17 cellular contexts compared by ENCODE assay signal in the genomic region with DNA sequence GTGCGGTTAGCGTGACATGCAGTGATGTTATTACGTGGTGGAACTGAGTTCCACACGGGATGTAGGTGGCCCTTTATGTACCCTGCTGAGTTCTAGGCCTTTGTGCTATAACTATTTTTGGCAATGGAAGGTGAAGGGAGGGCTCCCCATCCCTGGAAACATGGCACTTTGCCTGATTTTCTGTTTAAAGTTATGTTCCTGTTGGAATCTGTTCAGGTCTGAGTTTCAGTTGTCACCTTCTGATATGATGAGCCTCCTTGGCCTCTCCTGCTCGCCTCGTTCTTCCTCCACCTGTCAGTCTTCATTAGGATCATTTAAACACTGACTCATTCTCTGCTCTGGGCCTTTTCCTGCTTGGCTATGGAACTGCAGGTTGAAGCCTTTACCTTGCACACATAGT.
"Had no signal": no experiment of that assay in that cellular context is flagged by ENCODE, and none has a peak within 500 bp of the region (broad histone marks: within the 10 kb centered on the region; RNA-seq: fewer than 3 reads in every experiment).

No MANE protein-coding gene starts in this region.

- H3K27me3 Mint-ChIP-seq: activated CD8-positive, alpha-beta memory T cell treated with anti-CD3 and anti-CD28 coated beads, Interleukin-2, amount 10 ng/mL, durations not matched to agents 7 days and 5 days; naive B cell had no signal

- H3K36me3 ChIP-seq: neutrophil, tibial artery had no signal

- ATAC-seq: activated CD8-positive, alpha-beta memory T cell treated with anti-CD3 and anti-CD28 coated beads, Interleukin-2, amount 10 ng/mL, durations not matched to agents 7 days and 5 days had no signal

- H3K36me3 Mint-ChIP-seq: activated CD8-positive, alpha-beta memory T cell treated with anti-CD3 and anti-CD28 coated beads, Interleukin-2, amount 10 ng/mL, durations not matched to agents 7 days and 5 days had no signal

- DNase-seq: activated CD4-positive, alpha-beta T cell treated with anti-CD3 and anti-CD28 coated beads for 1 hour; activated CD4-positive, alpha-beta T cell treated with anti-CD3 and anti-CD28 coated beads, Interleukin-2, amount 50 U/mL, for 48 hours; activated CD8-positive, alpha-beta memory T cell treated with anti-CD3 and anti-CD28 coated beads, Interleukin-2, amount 10 ng/mL, durations not matched to agents 7 days and 5 days; activated naive CD4-positive, alpha-beta T cell treated with anti-CD3 and anti-CD28 coated beads, Interleukin-2, amount 50 U/mL, for 16 hours; activated T-cell treated with anti-CD3 and anti-CD28 coated beads, Interleukin-2, amount 50 U/mL, for 1 hour; cortex of kidney; effector CD8-positive, alpha-beta T cell; foreskin melanocyte; immature natural killer cell; left cardiac atrium; mammary epithelial cell; naive B cell; stimulated activated CD4-positive, alpha-beta T cell treated with anti-CD3 and anti-CD28 coated beads, Interleukin-4, amount 100 ng/mL, for 1 hour; stimulated activated naive CD4-positive, alpha-beta T cell; tibial artery had no signal

- H3K4me3 Mint-ChIP-seq: activated CD8-positive, alpha-beta memory T cell treated with anti-CD3 and anti-CD28 coated beads, Interleukin-2, amount 10 ng/mL, durations not matched to agents 7 days and 5 days; immature natural killer cell; naive B cell had no signal

- H3K27me3 ChIP-seq: neutrophil, tibial artery had no signal

- H3K9ac ChIP-seq: parathyroid adenoma had no signal

- H3K9me3 Mint-ChIP-seq: immature natural killer cell, naive B cell had no signal

- H3K4me3 ChIP-seq: tibial artery had no signal

- H2AFZ ChIP-seq: parathyroid adenoma had no signal

- H3K27ac ChIP-seq: neutrophil, parathyroid adenoma, tibial artery had no signal

- H3K27ac Mint-ChIP-seq: activated CD8-positive, alpha-beta memory T cell treated with anti-CD3 and anti-CD28 coated beads, Interleukin-2, amount 10 ng/mL, durations not matched to agents 7 days and 5 days; naive B cell had no signal

- H3K9me3 ChIP-seq: neutrophil, tibial artery had no signal
